29 cellular contexts compared by ENCODE assay signal in the genomic region with DNA sequence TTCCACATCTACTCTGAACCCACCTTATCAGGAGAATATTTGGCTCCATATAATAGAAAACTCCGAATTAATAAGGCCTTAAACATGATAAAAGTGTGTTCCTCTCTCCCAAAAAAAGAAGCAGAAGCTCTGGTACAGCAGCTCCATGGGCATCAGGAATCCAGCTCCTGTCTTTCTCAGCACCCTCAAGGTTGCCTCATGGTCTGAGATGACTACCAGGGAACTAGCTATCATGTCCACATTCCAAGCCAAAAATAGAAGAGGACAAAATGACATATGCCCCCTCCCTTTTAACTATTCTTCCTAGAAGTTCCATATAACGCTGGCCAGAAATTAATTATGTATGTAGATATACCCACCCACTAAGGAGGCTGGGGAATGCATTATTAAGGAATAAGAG.
"Had no signal": no experiment of that assay in that cellular context is flagged by ENCODE, and none has a peak within 500 bp of the region (broad histone marks: within the 10 kb centered on the region; RNA-seq: fewer than 3 reads in every experiment).

No MANE protein-coding gene starts in this region.

- H3K4me1 ChIP-seq: breast epithelium, prostate gland, thyroid gland, upper lobe of left lung had no signal

- H3K27ac ChIP-seq: breast epithelium, ovary, prostate gland, sigmoid colon, stomach, thyroid gland, upper lobe of left lung, vagina had no signal

- DNase-seq: activated CD4-positive, alpha-beta T cell treated with anti-CD3 and anti-CD28 coated beads, Interleukin-2, amount 50 U/mL, for 1 hour; activated CD8-positive, alpha-beta T cell treated with anti-CD3 and anti-CD28 coated beads for 36 hours; activated naive CD8-positive, alpha-beta T cell treated with anti-CD3 and anti-CD28 coated beads, Interleukin-2, amount 50 U/mL, for 24 hours; activated T-cell treated with anti-CD3 and anti-CD28 coated beads, Interleukin-2, amount 50 U/mL, for 48 hours; amygdala; foreskin fibroblast; mammary epithelial cell; naive B cell; ovary; retina; sigmoid colon; stimulated activated CD4-positive, alpha-beta T cell treated with anti-CD3 and anti-CD28 coated beads, Interleukin-1b, Interleukin-23, amount 100 ng/mL, for 48 hours; stimulated activated CD4-positive, alpha-beta T cell treated with anti-CD3 and anti-CD28 coated beads, Interleukin-4, amount 100 ng/mL, for 4 hours; stimulated activated CD8-positive, alpha-beta memory T cell treated with anti-CD3 and anti-CD28 coated beads, Interleukin-4, amount 100 ng/mL, for 48 hours; stimulated activated naive B cell treated with anti-CD40 and anti-IgM and Interleukin-4, amounts not matched to agents 10 μg/mL and 1 μg/mL and 100 μg/mL, for 72 hours; stomach; SW 1271; T1000; thyroid gland; upper lobe of left lung had no signal

- H3K36me3 Mint-ChIP-seq: activated naive CD4-positive, alpha-beta T cell treated with anti-CD3 and anti-CD28 coated beads, Interleukin-2, amount 50 U/mL, for 24 hours; naive B cell; stimulated activated naive B cell treated with anti-CD40 and anti-IgM and Interleukin-4, amounts not matched to agents 10 μg/mL and 1 μg/mL and 100 μg/mL, for 72 hours had no signal

- H3K4me3 Mint-ChIP-seq: activated CD8-positive, alpha-beta T cell treated with anti-CD3 and anti-CD28 coated beads for 36 hours; activated naive CD4-positive, alpha-beta T cell treated with anti-CD3 and anti-CD28 coated beads, Interleukin-2, amount 50 U/mL, for 24 hours; activated naive CD8-positive, alpha-beta T cell treated with anti-CD3 and anti-CD28 coated beads, Interleukin-2, amount 50 U/mL, for 24 hours; central memory CD8-positive, alpha-beta T cell; dendritic cell treated with granulocyte-macrophage colony-stimulating factor and Interleukin-4, amounts not matched to agents 40 ng/mL and 50 ng/mL, for 4 days; naive B cell; stimulated activated naive B cell treated with anti-CD40 and anti-IgM and Interleukin-4, amounts not matched to agents 10 μg/mL and 1 μg/mL and 100 μg/mL, for 72 hours; T-helper 1 cell treated with Interleukin-12 subunit alpha and Interleukin-12 subunit beta and Interleukin-4 antibody, amounts not matched to agents 30 μg/mL and 1 μg/mL, for 36 hours had no signal

- ATAC-seq: activated CD8-positive, alpha-beta T cell treated with anti-CD3 and anti-CD28 coated beads for 36 hours; activated naive CD8-positive, alpha-beta T cell treated with anti-CD3 and anti-CD28 coated beads, Interleukin-2, amount 50 U/mL, for 24 hours; stimulated activated naive B cell treated with anti-CD40 and anti-IgM and Interleukin-4, amounts not matched to agents 10 μg/mL and 1 μg/mL and 100 μg/mL, for 72 hours had no signal

- H3K9me3 Mint-ChIP-seq: activated CD8-positive, alpha-beta T cell treated with anti-CD3 and anti-CD28 coated beads for 36 hours; activated naive CD4-positive, alpha-beta T cell treated with anti-CD3 and anti-CD28 coated beads, Interleukin-2, amount 50 U/mL, for 24 hours; activated naive CD8-positive, alpha-beta T cell treated with anti-CD3 and anti-CD28 coated beads, Interleukin-2, amount 50 U/mL, for 24 hours; activated T-helper 2 cell treated with anti-CD3 and anti-CD28 coated beads, Interferon-gamma antibody, Interleukin-2, Interleukin-4, amounts not matched to agents 10 μg/mL and 5 μg/mL and 100 μg/mL, durations not matched to agents 14 hours and 24 hours and 36 hours; central memory CD8-positive, alpha-beta T cell; dendritic cell treated with granulocyte-macrophage colony-stimulating factor and Interleukin-4, amounts not matched to agents 40 ng/mL and 50 ng/mL, for 4 days; stimulated activated naive B cell treated with anti-CD40 and anti-IgM and Interleukin-4, amounts not matched to agents 10 μg/mL and 1 μg/mL and 100 μg/mL, for 72 hours; T-helper 1 cell treated with Interleukin-12 subunit alpha and Interleukin-12 subunit beta and Interleukin-4 antibody, amounts not matched to agents 30 μg/mL and 1 μg/mL, for 36 hours had no signal

- H3K9me3 ChIP-seq: breast epithelium, ovary, prostate gland, sigmoid colon, stomach, thyroid gland, upper lobe of left lung, vagina had no signal

- H3K4me3 ChIP-seq: breast epithelium, ovary, prostate gland, sigmoid colon, smooth muscle cell, stomach, thyroid gland, upper lobe of left lung, vagina had no signal

- H3K27me3 Mint-ChIP-seq: activated CD8-positive, alpha-beta T cell treated with anti-CD3 and anti-CD28 coated beads for 36 hours; dendritic cell treated with granulocyte-macrophage colony-stimulating factor and Interleukin-4, amounts not matched to agents 40 ng/mL and 50 ng/mL, for 4 days; stimulated activated naive B cell treated with anti-CD40 and anti-IgM and Interleukin-4, amounts not matched to agents 10 μg/mL and 1 μg/mL and 100 μg/mL, for 72 hours had no signal

- H3K36me3 ChIP-seq: breast epithelium, ovary, prostate gland, sigmoid colon, stomach, thyroid gland, upper lobe of left lung, vagina had no signal

- H3K4me1 Mint-ChIP-seq: activated naive CD4-positive, alpha-beta T cell treated with anti-CD3 and anti-CD28 coated beads, Interleukin-2, amount 50 U/mL, for 24 hours; activated naive CD8-positive, alpha-beta T cell treated with anti-CD3 and anti-CD28 coated beads, Interleukin-2, amount 50 U/mL, for 24 hours; central memory CD8-positive, alpha-beta T cell; naive B cell; stimulated activated naive B cell treated with anti-CD40 and anti-IgM and Interleukin-4, amounts not matched to agents 10 μg/mL and 1 μg/mL and 100 μg/mL, for 72 hours had no signal

- H3K4me2 ChIP-seq: smooth muscle cell had no signal

- H3K27ac Mint-ChIP-seq: activated CD8-positive, alpha-beta T cell treated with anti-CD3 and anti-CD28 coated beads for 36 hours; activated naive CD4-positive, alpha-beta T cell treated with anti-CD3 and anti-CD28 coated beads, Interleukin-2, amount 50 U/mL, for 24 hours; activated naive CD8-positive, alpha-beta T cell treated with anti-CD3 and anti-CD28 coated beads, Interleukin-2, amount 50 U/mL, for 24 hours; activated T-helper 2 cell treated with anti-CD3 and anti-CD28 coated beads, Interferon-gamma antibody, Interleukin-2, Interleukin-4, amounts not matched to agents 10 μg/mL and 5 μg/mL and 100 μg/mL, durations not matched to agents 14 hours and 24 hours and 36 hours; dendritic cell treated with granulocyte-macrophage colony-stimulating factor and Interleukin-4, amounts not matched to agents 40 ng/mL and 50 ng/mL, for 4 days; stimulated activated naive B cell treated with anti-CD40 and anti-IgM and Interleukin-4, amounts not matched to agents 10 μg/mL and 1 μg/mL and 100 μg/mL, for 72 hours; T-helper 1 cell treated with Interleukin-12 subunit alpha and Interleukin-12 subunit beta and Interleukin-4 antibody, amounts not matched to agents 30 μg/mL and 1 μg/mL, for 36 hours had no signal
